ENCODE assay signal across 8 cellular contexts in the genomic region with DNA sequence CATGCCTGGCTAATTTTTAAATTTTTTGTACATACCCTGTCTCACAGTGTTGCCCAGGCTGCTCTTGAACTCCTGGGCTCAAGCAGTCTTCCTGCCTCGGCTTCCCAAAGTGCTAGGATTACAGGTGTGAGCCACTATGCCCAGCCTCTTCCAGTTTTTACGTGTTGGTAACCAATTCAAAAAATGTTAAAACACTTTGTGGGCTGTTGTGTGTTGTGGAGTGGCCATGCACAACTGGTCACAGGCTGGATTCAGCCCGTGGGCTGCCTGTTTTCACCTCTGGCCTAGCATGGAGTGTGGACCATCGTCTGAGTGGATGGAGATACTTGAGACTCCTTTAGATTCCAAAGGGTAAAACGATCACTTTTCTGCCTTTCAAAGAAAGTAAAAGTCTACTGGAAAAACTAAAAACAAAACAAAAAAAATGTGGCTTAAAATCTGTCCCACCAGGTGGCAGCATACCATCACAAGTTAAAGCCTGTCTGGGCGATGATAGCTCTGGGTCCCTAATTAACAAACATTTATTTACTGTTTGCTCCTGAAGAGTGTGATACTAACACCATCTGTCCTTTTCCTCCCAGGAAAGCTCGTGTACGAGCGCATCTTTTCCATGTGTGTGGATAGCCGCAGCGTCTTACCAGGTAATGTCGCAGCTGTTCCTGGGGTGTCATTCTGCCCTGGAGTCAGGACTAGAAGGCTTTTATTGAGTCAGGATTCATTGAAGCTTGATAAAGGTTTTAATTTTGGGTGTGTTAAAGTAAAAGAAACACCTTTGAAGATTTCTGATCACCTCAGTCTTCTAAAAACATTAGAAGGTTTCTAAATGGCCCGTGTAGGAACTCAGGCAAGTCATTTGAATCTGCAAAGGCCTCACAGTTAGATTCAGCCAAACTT. TPM values are rescaled to one million over a fixed set of nuclear protein-coding genes. Genes with fewer than 3 reads are reported as not detected.
DNase-seq lines count a peak whose midpoint lies in the region; ATAC-seq, FAIRE-seq and TF ChIP-seq lines count a peak whose summit lies in the region.

No MANE protein-coding gene starts in this region.

- H3K9me3 ChIP-seq in suprapubic skin = peaks cover 4% of the 10 kb centered on the region

- peak; percentile 5 for FAIRE-seq in GM18507 (lab: Jason Lieb, UNC)

- no peaks in the 10 kb centered on the region for H3K4me1 ChIP-seq in suprapubic skin

- TF ChIP-seq CTCF in astrocyte of the cerebellum (IDR thresholded peaks at IDR 0.05; ENCODE audit: low read depth, low read length, missing control alignments) (peak; percentile 60), suprapubic skin (IDR thresholded peaks at IDR 0.05) (peak; percentile 28 to 59)

- no peaks in the 10 kb centered on the region for H3K27me3 ChIP-seq in suprapubic skin

- H3K4me3 ChIP-seq in astrocyte of the cerebellum (ENCODE audit: low read depth, low read length) = no peak overlapping the region
- H3K4me3 ChIP-seq in suprapubic skin = no peak overlapping the region

- DNase-seq in C1 segment of cervical spinal cord (lab: John Stamatoyannopoulos, UW) (peak in 8 of 14 donors; percentile 16 to 56 (median 29)), GM18507 (ENCODE audit: extremely low spot score, insufficient read length, low read depth) (no peak), NCI-H69 (lab: John Stamatoyannopoulos, UW) (peak; percentile 65), astrocyte of the cerebellum (ENCODE audit: low read depth) (peak; percentile 23), iris pigment epithelial cell (ENCODE audit: low read depth) (peak; percentile 48), suprapubic skin (ENCODE audit: low spot score in 2 of 2) (no peak), posterior vena cava (ENCODE audit: low spot score) (no peak)

- H3K27ac ChIP-seq in suprapubic skin = no peak overlapping the region

- WGBS in suprapubic skin = 65% methylated on average over 13 of the region's 13 CpGs

- no peak for TF ChIP-seq EP300 in suprapubic skin (IDR thresholded peaks at IDR 0.05)

- H3K36me3 ChIP-seq in suprapubic skin = peaks cover 37% of the 10 kb centered on the region

- no peak for TF ChIP-seq POLR2A in suprapubic skin (IDR thresholded peaks at IDR 0.05)

- ATAC-seq in GM19351 (IDR thresholded peaks at IDR 0.05; ENCODE audit: unreplicated experiment) = no peak

- in situ Hi-C loops in astrocyte of the cerebellum (cut with HindIII; ENCODE audit: low sequenced_read_pairs) = loop anchor here (5.0 kb wide), 1 partner anchor 291 kb away; no protein-coding TSS in a partner anchor

- intact Hi-C loops in posterior vena cava (cut with DNase I) = loop anchor here in 1 of 2 donors (2.0 kb wide), 1 partner anchor 285 kb away; no protein-coding TSS in a partner anchor

RNA-seq across cellular contexts. Expression of gene VPS35L, which starts 45.8 kb away (rescaled TPM):
- total RNA-seq in suprapubic skin = 10 to 100 TPM; 16.3 to 30.4 (median 20.7) TPM
- 10 to 100 TPM; 51.1 to 53.1 TPM for total RNA-seq in posterior vena cava

Comparison
In these comparisons a context has a peak if more than half of its experiments do, and no peak if none do; other contexts are left out.
1. DNase-seq: peak in C1 segment of cervical spinal cord (8 of 14), NCI-H69 (single experiment), astrocyte of the cerebellum (single experiment) and iris pigment epithelial cell (single experiment); none in GM18507 (single experiment), suprapubic skin (0 of 2) and posterior vena cava (single experiment).